ENCODE assay signal across 10 cellular contexts in genomic region chr10:102629661-102630614, GRCh38. TPM values are rescaled to one million over a fixed set of nuclear protein-coding genes. Genes with fewer than 3 reads are reported as not detected.
A peak's percentile ranks its signal among the peaks of the same experiment; 100 is the strongest.
DNase-seq lines count a peak whose midpoint lies in the region; ATAC-seq, FAIRE-seq and TF ChIP-seq lines count a peak whose summit lies in the region.
"Had no signal": no experiment of that assay in that cellular context is flagged by ENCODE, and none has a peak within 500 bp of the region (broad histone marks: within the 10 kb centered on the region; RNA-seq: fewer than 3 reads in every experiment).

No MANE protein-coding gene starts in this region.

- POLR2A ChIA-PET in MCF 10A (lab: Yijun Ruan, JAX), result interaction anchor here (4.4 kb wide), 1 partner anchor 12 kb away, joined by 29 read pairs; no protein-coding TSS in a partner anchor

- H3K36me3 ChIP-seq in upper lobe of right lung, result peaks cover 7% of the 10 kb centered on the region

- no peak for ATAC-seq in activated CD8-positive, alpha-beta memory T cell treated with anti-CD3 and anti-CD28 coated beads, Interleukin-2, amount 10 ng/mL, durations not matched to agents 7 days and 5 days
- peak; percentile 15 for ATAC-seq in upper lobe of right lung

- no peak for FAIRE-seq in GM12891 (lab: Jason Lieb, UNC)
- FAIRE-seq: A204.1 had no signal

- DNase-seq in activated CD8-positive, alpha-beta memory T cell treated with anti-CD3 and anti-CD28 coated beads, Interleukin-2, amount 10 ng/mL, durations not matched to agents 7 days and 5 days, result no peak
- no peak for DNase-seq in activated CD8-positive, alpha-beta memory T cell treated with anti-CD3 and anti-CD28 coated beads, Interleukin-2, amount 50 U/mL, for 4 hours
- DNase-seq in MCF 10A (ENCODE audit: unreplicated experiment) (peak; percentile 57), kidney tubule cell (ENCODE audit: low spot score) (peak; percentile 98), upper lobe of right lung (peak; percentile 62), GM12891 (ENCODE audit: insufficient read length, low spot score) (no peak), NCI-H1092 treated with DMSO at 0.1 percent for 48 hours (lab: John Stamatoyannopoulos, UW) (no peak), cerebellar nuclear complex (lab: John Stamatoyannopoulos, UW) (no peak)
- DNase-seq: activated CD8-positive, alpha-beta memory T cell treated with anti-CD3 and anti-CD28 coated beads, Interleukin-2, amount 50 U/mL, for 48 hours had no signal

- BruUV-seq in MCF 10A (replicated peaks; lab: Mats Ljungman, UMichigan), result no TSS peak

- H3K4me3 Mint-ChIP-seq in activated CD8-positive, alpha-beta memory T cell treated with anti-CD3 and anti-CD28 coated beads, Interleukin-2, amount 10 ng/mL, durations not matched to agents 7 days and 5 days, result no peak overlapping the region
- H3K4me3 Mint-ChIP-seq in MCF 10A (ENCODE audit: unreplicated experiment), result peak overlapping the region; percentile 6

- no peaks in the 10 kb centered on the region for H3K27me3 Mint-ChIP-seq in activated CD8-positive, alpha-beta memory T cell treated with anti-CD3 and anti-CD28 coated beads, Interleukin-2, amount 10 ng/mL, durations not matched to agents 7 days and 5 days
- no peaks in the 10 kb centered on the region for H3K27me3 Mint-ChIP-seq in MCF 10A (ENCODE audit: insufficient read depth, unreplicated experiment)

- H3K4me1 Mint-ChIP-seq in activated CD8-positive, alpha-beta memory T cell treated with anti-CD3 and anti-CD28 coated beads, Interleukin-2, amount 10 ng/mL, durations not matched to agents 7 days and 5 days, result peaks cover 43% of the 10 kb centered on the region
- H3K4me1 Mint-ChIP-seq in MCF 10A (ENCODE audit: insufficient read depth, unreplicated experiment), result peaks cover 47% of the 10 kb centered on the region

- no peaks in the 10 kb centered on the region for H3K27me3 ChIP-seq in upper lobe of right lung

- TF ChIP-seq CTCF in MCF 10A (IDR thresholded peaks at IDR 0.05; ENCODE audit: unreplicated experiment), result no peak
- TF ChIP-seq CTCF in upper lobe of right lung (IDR thresholded peaks at IDR 0.05), result no peak

- peak overlapping the region; percentile 11 for H3K27ac Mint-ChIP-seq in activated CD8-positive, alpha-beta memory T cell treated with anti-CD3 and anti-CD28 coated beads, Interleukin-2, amount 10 ng/mL, durations not matched to agents 7 days and 5 days
- peak overlapping the region; percentile 53 for H3K27ac Mint-ChIP-seq in MCF 10A (ENCODE audit: low read depth, unreplicated experiment)

- intact Hi-C loops in MCF 10A (cut with micrococcal nuclease), result no loop called here
- intact Hi-C loops in upper lobe of right lung (cut with DNase I), result no loop called here

- peaks cover 77% of the 10 kb centered on the region for H3K4me1 ChIP-seq in upper lobe of right lung

- H3K9me3 Mint-ChIP-seq in activated CD8-positive, alpha-beta memory T cell treated with anti-CD3 and anti-CD28 coated beads, Interleukin-2, amount 10 ng/mL, durations not matched to agents 7 days and 5 days (ENCODE audit: low read depth), result no peaks in the 10 kb centered on the region
- H3K9me3 Mint-ChIP-seq in MCF 10A (ENCODE audit: unreplicated experiment), result no peaks in the 10 kb centered on the region

- no peaks in the 10 kb centered on the region for H3K9me3 ChIP-seq in upper lobe of right lung

- CTCF ChIA-PET in activated CD8-positive, alpha-beta memory T cell treated with anti-CD3 and anti-CD28 coated beads, Interleukin-2, amount 10 ng/mL, durations not matched to agents 7 days and 5 days (lab: Charles Lee), result interaction anchor here (1.1 kb wide), 1 partner anchor 13 kb away, joined by 3 read pairs; no protein-coding TSS in a partner anchor
- CTCF ChIA-PET in MCF 10A (lab: Yijun Ruan, JAX), result interaction anchor here (0.6 to 0.8 kb wide), 2 partner anchors 24 to 748 kb away, joined by 3 read pairs; no protein-coding TSS in a partner anchor

- TF ChIP-seq POLR2A in GM12891 (IDR thresholded peaks at IDR 0.05; ENCODE audit: low read depth, low read length), result no peak

- no peaks in the 10 kb centered on the region for H3K36me3 Mint-ChIP-seq in activated CD8-positive, alpha-beta memory T cell treated with anti-CD3 and anti-CD28 coated beads, Interleukin-2, amount 10 ng/mL, durations not matched to agents 7 days and 5 days
- no peaks in the 10 kb centered on the region for H3K36me3 Mint-ChIP-seq in MCF 10A (ENCODE audit: insufficient read depth, unreplicated experiment)

- no peak overlapping the region for H3K4me3 ChIP-seq in upper lobe of right lung

- H3K27ac ChIP-seq in upper lobe of right lung, result peak overlapping the region; percentile 88

TF ChIP-seq in GM12891, 5 proteins besides CTCF, POLR2A, EP300 and RAD21:
- TF ChIP-seq PAX5 (IDR thresholded peaks at IDR 0.05; ENCODE audit: insufficient read depth, low read length, severe bottlenecking), result no peak
- TF ChIP-seq POLR2AphosphoS5 (IDR thresholded peaks at IDR 0.05; ENCODE audit: low read depth, low read length), result no peak
- TF ChIP-seq POU2F2 (IDR thresholded peaks at IDR 0.05; ENCODE audit: low read depth, low read length), result no peak
- no peak for TF ChIP-seq SPI1 (IDR thresholded peaks at IDR 0.05; ENCODE audit: low read depth, low read length)
- TF ChIP-seq TAF1 (IDR thresholded peaks at IDR 0.05; ENCODE audit: low read depth, low read length), result no peak
TF ChIP-seq in GM12891: peak in this region for 0.

RNA-seq across cellular contexts. Expression of gene TRIM8, which starts 14.3 kb away (rescaled TPM):
- 10 to 100 TPM; 58.7 to 86.9 TPM for total RNA-seq in activated CD8-positive, alpha-beta memory T cell treated with anti-CD3 and anti-CD28 coated beads, Interleukin-2, amount 10 ng/mL, durations not matched to agents 7 days and 5 days
- 73.5 and 78.1 TPM in 2 replicates for total RNA-seq in MCF 10A (2022)
- 146 TPM for total RNA-seq in upper lobe of right lung
- polyA plus RNA-seq in GM12891 (2012; ENCODE audit: low read depth, missing spikeins), result 33.9 TPM

Comparison
In these comparisons a context has a peak if more than half of its experiments do, and no peak if none do; other contexts are left out.
1. DNase-seq: peak in MCF 10A (single experiment), kidney tubule cell (single experiment) and upper lobe of right lung (single experiment); none in activated CD8-positive, alpha-beta memory T cell treated with anti-CD3 and anti-CD28 coated beads, Interleukin-2, amount 10 ng/mL, durations not matched to agents 7 days and 5 days (single experiment), activated CD8-positive, alpha-beta memory T cell treated with anti-CD3 and anti-CD28 coated beads, Interleukin-2, amount 50 U/mL, for 4 hours (single experiment), GM12891 (single experiment), NCI-H1092 treated with DMSO at 0.1 percent for 48 hours (single experiment) and cerebellar nuclear complex (0 of 2).